21 cellular contexts compared by ENCODE assay signal in genomic region chr4:5892321-5893012, GRCh38. TPM values are rescaled to one million over a fixed set of nuclear protein-coding genes. Genes with fewer than 3 reads are reported as not detected.
A peak's percentile ranks its signal among the peaks of the same experiment; 100 is the strongest.
DNase-seq lines count a peak whose midpoint lies in the region; ATAC-seq and TF ChIP-seq lines count a peak whose summit lies in the region.
"Had no signal": no experiment of that assay in that cellular context is flagged by ENCODE, and none has a peak within 500 bp of the region (broad histone marks: within the 10 kb centered on the region; RNA-seq: fewer than 3 reads in every experiment).

No MANE protein-coding gene starts in this region.

- no peak for TF ChIP-seq CTCF in endodermal cell (conservative IDR thresholded peaks at IDR 0.05)

- H3K4me1 Mint-ChIP-seq in endodermal cell = peaks cover 19% of the 10 kb centered on the region

- H3K9ac ChIP-seq in HUES48 (ENCODE audit: low read depth, low read length) (no peak overlapping the region), endodermal cell (ENCODE audit: extremely low read depth, low read length, poor library complexity, severe bottlenecking) (no peak overlapping the region)

- H3K9me3 ChIP-seq in HUES48 (ENCODE audit: control insufficient read depth, insufficient read depth, low read length) (no peaks in the 10 kb centered on the region), endodermal cell (ENCODE audit: control insufficient read depth, low read length) (no peaks in the 10 kb centered on the region), neuron (ENCODE audit: low read length) (peaks cover 2% of the 10 kb centered on the region)
- H3K9me3 ChIP-seq: HAP-1 had no signal

- peak; percentile 61 for DNase-seq in DMS 273 (lab: John Stamatoyannopoulos, UW; ENCODE audit: unreplicated experiment)
- no peak for DNase-seq in DMS 273 treated with DMSO at 0.1 percent for 48 hours (lab: John Stamatoyannopoulos, UW)
- peak; percentile 65 for DNase-seq in endodermal cell
- no peak for DNase-seq in NCI-H128 (lab: John Stamatoyannopoulos, UW; ENCODE audit: unreplicated experiment)
- DNase-seq in T-helper 2 cell = no peak
- DNase-seq: activated CD8-positive, alpha-beta memory T cell treated with anti-CD3 and anti-CD28 coated beads, Interleukin-2, amount 50 U/mL, for 48 hours; activated naive CD4-positive, alpha-beta T cell treated with anti-CD3 and anti-CD28 coated beads, Interleukin-2, amount 50 U/mL, for 16 hours; foreskin melanocyte; KBM-7; NCI-H524 treated with DMSO at 0.1 percent for 48 hours; RPMI8226; stimulated activated CD4-positive, alpha-beta T cell treated with anti-CD3 and anti-CD28 coated beads, Interleukin-2, amount 100 ng/mL, for 48 hours; T-helper 1 cell had no signal

- ATAC-seq in GM19467 (IDR thresholded peaks at IDR 0.05; ENCODE audit: unreplicated experiment) = no peak

- H3K4me1 ChIP-seq in HUES48 (ENCODE audit: control insufficient read depth, insufficient read depth, low read length) (peaks cover 32% of the 10 kb centered on the region), endodermal cell (ENCODE audit: control insufficient read depth, insufficient read depth, low read length) (no peaks in the 10 kb centered on the region), neuron (ENCODE audit: insufficient read depth, low read length) (peaks cover 33% of the 10 kb centered on the region)

- H2AFZ ChIP-seq in neuron (ENCODE audit: low read depth, low read length) = no peak overlapping the region

- no peak overlapping the region for H3K4me3 Mint-ChIP-seq in endodermal cell

- H3K27me3 ChIP-seq in HUES48 (ENCODE audit: control insufficient read depth, insufficient read depth, low read length) = peaks cover 75% of the 10 kb centered on the region
- peaks cover 72% of the 10 kb centered on the region for H3K27me3 ChIP-seq in endodermal cell (ENCODE audit: control insufficient read depth, insufficient read depth, low read length, poor library complexity, severe bottlenecking)
- peaks cover 14% of the 10 kb centered on the region for H3K27me3 ChIP-seq in neuron (ENCODE audit: insufficient read depth, low read length)

- H3K9me3 Mint-ChIP-seq in endodermal cell = peaks cover 4% of the 10 kb centered on the region

- no peaks in the 10 kb centered on the region for H3K36me3 ChIP-seq in HUES48 (ENCODE audit: control insufficient read depth, insufficient read depth, low read length)
- no peaks in the 10 kb centered on the region for H3K36me3 ChIP-seq in endodermal cell (ENCODE audit: control insufficient read depth, insufficient read depth, low read length)
- H3K36me3 ChIP-seq in neuron (ENCODE audit: insufficient read depth, low read length) = no peaks in the 10 kb centered on the region
- H3K36me3 ChIP-seq: cardiac muscle cell, HAP-1, right atrium auricular region, upper lobe of left lung had no signal

- H3K27me3 Mint-ChIP-seq in endodermal cell (ENCODE audit: insufficient read depth) = peaks cover 73% of the 10 kb centered on the region

- H3K27ac ChIP-seq in HUES48 (ENCODE audit: low read depth, low read length) = no peak overlapping the region
- H3K27ac ChIP-seq in endodermal cell (ENCODE audit: low read depth, low read length) = no peak overlapping the region
- H3K27ac ChIP-seq: 22Rv1, cardiac muscle cell, right atrium auricular region, upper lobe of left lung had no signal

- H3K4me3 ChIP-seq in HUES48 (ENCODE audit: low read depth, low read length) (peak overlapping the region; percentile 50; the same call in 1 of the 2 replicates), endodermal cell (ENCODE audit: low read length) (no peak overlapping the region), neuron (ENCODE audit: low read length) (peak overlapping the region; percentile 90)
- H3K4me3 ChIP-seq: cardiac muscle cell had no signal

- H3K36me3 Mint-ChIP-seq in endodermal cell (ENCODE audit: low read depth) = no peaks in the 10 kb centered on the region

- no peak overlapping the region for H3K27ac Mint-ChIP-seq in endodermal cell

- WGBS in endodermal cell (ENCODE audit: insufficient coverage in 1 of 2, insufficient read length in 1 of 2), 2 experiments = 1% methylated on average over 101 of the region's 101 CpGs; no CpG with 5 or more reads in 1 of the 2 experiments

RNA-seq across cellular contexts. Expression of gene CRMP1, which starts 0.4 kb away (rescaled TPM):
- 10 to 100 TPM; 40.0 to 64.9 TPM for total RNA-seq in endodermal cell
- polyA plus RNA-seq in endodermal cell (2013, experiment 1 of 2) = 137 TPM
- polyA plus RNA-seq in endodermal cell (2013, experiment 2 of 2) = 115 TPM

Comparison
In these comparisons a context has a peak if more than half of its experiments do, and no peak if none do; other contexts are left out.
1. DNase-seq: peak in DMS 273 (single experiment) and endodermal cell (single experiment); none in DMS 273 treated with DMSO at 0.1 percent for 48 hours (single experiment), NCI-H128 (single experiment) and T-helper 2 cell (0 of 5).